ENCODE assay signal across 1 cellular context in genomic region chr10:102117391-102118159, GRCh38.
A peak's percentile ranks its signal among the peaks of the same experiment; 100 is the strongest.
TF ChIP-seq lines count a peak whose summit lies in the region.

No MANE protein-coding gene starts in this region.

TF ChIP-seq in GM23338, 12 proteins besides CTCF, POLR2A, EP300 and RAD21 (continued from another document):
- TF ChIP-seq ZNF462 (CRISPR knock-in tag; IDR thresholded peaks at IDR 0.05), result no peak
- no peak for TF ChIP-seq ETS1 (IDR thresholded peaks at IDR 0.05)
- TF ChIP-seq JUNB (IDR thresholded peaks at IDR 0.05; ENCODE audit: unreplicated experiment), result no peak
- TF ChIP-seq REST (IDR thresholded peaks at IDR 0.05; ENCODE audit: unreplicated experiment), result no peak
- no peak for TF ChIP-seq STAT1 (IDR thresholded peaks at IDR 0.05; ENCODE audit: unreplicated experiment)
- no peak for TF ChIP-seq ZNF114 (CRISPR knock-in tag; IDR thresholded peaks at IDR 0.05)
- TF ChIP-seq POLR2AphosphoS5 (IDR thresholded peaks at IDR 0.05; ENCODE audit: low read depth), result peak; percentile 54
- TF ChIP-seq NANOG (IDR thresholded peaks at IDR 0.05; ENCODE audit: borderline replicate concordance), result no peak
- no peak for TF ChIP-seq EZH2phosphoT487 (IDR thresholded peaks at IDR 0.05; ENCODE audit: unreplicated experiment)
